ENCODE assay signal across 8 cellular contexts in genomic region chr15:31483053-31483923, GRCh38.
A peak's percentile ranks its signal among the peaks of the same experiment; 100 is the strongest.
DNase-seq lines count a peak whose midpoint lies in the region; ATAC-seq, FAIRE-seq and TF ChIP-seq lines count a peak whose summit lies in the region.

No MANE protein-coding gene starts in this region.

- WGBS in prostate gland: 13% methylated on average over 45 of the region's 138 CpGs
- WGBS in pancreas, 2 donors: 17 to 37% methylated on average over 93 to 138 of the region's 138 CpGs
- WGBS in thyroid gland, 2 donors: 9 to 23% methylated on average over 10 to 22 of the region's 138 CpGs

- H3K4me3 ChIP-seq in endothelial cell of umbilical vein (replicated peaks in 1 of 3; ENCODE audit: insufficient read depth in 1 of 3, low read depth in 1 of 3, low read length in 3 of 3): no peak overlapping the region
- peak overlapping the region; percentile 9 to 26 for H3K4me3 ChIP-seq in prostate gland
- H3K4me3 ChIP-seq in pancreas: peak overlapping the region in 1 of 4 donors; percentile 10
- H3K4me3 ChIP-seq in thyroid gland (replicated peaks in 1 of 3): no peak overlapping the region

- dilution Hi-C loops in endothelial cell of umbilical vein (cut with MboI; ENCODE audit: extremely low pct_ligation_motif_present, low sequenced_read_pairs): loop anchor here (25.0 kb wide), 1 partner anchor 271 kb away; no protein-coding TSS in a partner anchor

- H3K36me3 ChIP-seq in endothelial cell of umbilical vein (ENCODE audit: control insufficient read depth in 2 of 2, extremely low read depth in 1 of 2, insufficient read depth in 2 of 2, low read length in 2 of 2) (no peaks in the 10 kb centered on the region), prostate gland (no peaks in the 10 kb centered on the region), pancreas (no peaks in the 10 kb centered on the region), thyroid gland (no peaks in the 10 kb centered on the region)

- TF ChIP-seq CTCF in endothelial cell of umbilical vein (IDR thresholded peaks at IDR 0.05; ENCODE audit: extremely low read depth in 1 of 2, insufficient read depth in 1 of 2, low read depth in 1 of 2, low read length in 2 of 2): no peak
- TF ChIP-seq CTCF in prostate gland (IDR thresholded peaks at IDR 0.05): peak in 1 of 4 experiments; percentile 16
- TF ChIP-seq CTCF in pancreas (IDR thresholded peaks at IDR 0.05): no peak
- no peak for TF ChIP-seq CTCF in omental fat pad (IDR thresholded peaks at IDR 0.05)
- TF ChIP-seq CTCF in thyroid gland (IDR thresholded peaks at IDR 0.05): no peak

- H3K9me3 Mint-ChIP-seq in activated CD4-positive, alpha-beta T cell treated with anti-CD3 and anti-CD28 coated beads, Interleukin-2, amount 10 ng/mL, durations not matched to agents 7 days and 5 days: no peaks in the 10 kb centered on the region

- DNase-seq in G401 (ENCODE audit: low spot score) (peak; percentile 21), endothelial cell of umbilical vein (ENCODE audit: low read depth, low spot score) (no peak), prostate gland (ENCODE audit: low spot score) (no peak), pancreas (no peak), omental fat pad (ENCODE audit: low spot score) (no peak), thyroid gland (no peak), DMS53 treated with DMSO at 0.1 percent for 48 hours (lab: John Stamatoyannopoulos, UW; ENCODE audit: unreplicated experiment) (no peak)
- DNase-seq in activated CD4-positive, alpha-beta T cell treated with anti-CD3 and anti-CD28 coated beads, Interleukin-2, amount 10 ng/mL, durations not matched to agents 7 days and 5 days: peak; percentile 58

- H3K27me3 ChIP-seq in endothelial cell of umbilical vein (ENCODE audit: control insufficient read depth in 2 of 2, insufficient read depth in 2 of 2, low read length in 2 of 2) (peaks cover 26 to 37% of the 10 kb centered on the region in 2 experiments), prostate gland (replicated peaks; ENCODE audit: insufficient read depth) (peaks cover 2% of the 10 kb centered on the region), pancreas (no peaks in the 10 kb centered on the region), thyroid gland (no peaks in the 10 kb centered on the region)

- TF ChIP-seq POLR2A in endothelial cell of umbilical vein (IDR thresholded peaks at IDR 0.05; ENCODE audit: low read depth, low read length): no peak
- TF ChIP-seq POLR2A in prostate gland (IDR thresholded peaks at IDR 0.05): no peak
- TF ChIP-seq POLR2A in thyroid gland (IDR thresholded peaks at IDR 0.05): no peak

- H3K4me1 ChIP-seq in endothelial cell of umbilical vein (ENCODE audit: control insufficient read depth, extremely low read depth, insufficient read depth, low read length) (no peaks in the 10 kb centered on the region), prostate gland (replicated peaks) (no peaks in the 10 kb centered on the region), pancreas (peaks cover 0 to 5% (median 5%) of the 10 kb centered on the region in 3 donors), thyroid gland (peaks cover 0 to 2% of the 10 kb centered on the region in 2 donors)

- no TSS peak for BruUV-seq in endothelial cell of umbilical vein (replicated peaks; lab: Mats Ljungman, UMichigan)

- H3K9me1 ChIP-seq in endothelial cell of umbilical vein (replicated peaks; ENCODE audit: control insufficient read depth, extremely low read depth, insufficient read depth, low read length): no peaks in the 10 kb centered on the region

- no peak for FAIRE-seq in endothelial cell of umbilical vein (lab: Jason Lieb, UNC)
- no peak for FAIRE-seq in pancreas (lab: Jason Lieb, UNC)

- peak overlapping the region; percentile 93 for H3K27ac Mint-ChIP-seq in activated CD4-positive, alpha-beta T cell treated with anti-CD3 and anti-CD28 coated beads, Interleukin-2, amount 10 ng/mL, durations not matched to agents 7 days and 5 days

- H3K27ac ChIP-seq in endothelial cell of umbilical vein (ENCODE audit: insufficient read depth, low read depth, low read length): no peak overlapping the region
- H3K27ac ChIP-seq in prostate gland: no peak overlapping the region
- no peak overlapping the region for H3K27ac ChIP-seq in pancreas
- H3K27ac ChIP-seq in thyroid gland: no peak overlapping the region

- no peak overlapping the region for H3K9ac ChIP-seq in endothelial cell of umbilical vein (replicated peaks; ENCODE audit: extremely low read depth, insufficient read depth, low read length)

- no peaks in the 10 kb centered on the region for H4K20me1 ChIP-seq in endothelial cell of umbilical vein (replicated peaks; ENCODE audit: control insufficient read depth, extremely low read depth, insufficient read depth, low read length)

- no peak for ATAC-seq in pancreas
- no peak for ATAC-seq in omental fat pad (ENCODE audit: low FRiP score)

- H3K4me2 ChIP-seq in endothelial cell of umbilical vein (ENCODE audit: insufficient read depth, low read length): no peak overlapping the region

- intact Hi-C loops in endothelial cell of umbilical vein (cut with micrococcal nuclease): no loop called here
- intact Hi-C loops in prostate gland (cut with DNase I): loop anchor here (10.0 kb wide), 1 partner anchor 118 kb away; no protein-coding TSS in a partner anchor
- intact Hi-C loops in pancreas (cut with DNase I): loop anchor here in 1 of 3 donors (5.0 to 10.0 kb wide), 2 partner anchors 46 to 818 kb away; no protein-coding TSS in a partner anchor
- intact Hi-C loops in thyroid gland (cut with DNase I): loop anchor here (10.0 kb wide), 2 partner anchors 88 to 158 kb away; partner anchors contain the start of gene KLF13

- no peaks in the 10 kb centered on the region for H3K79me2 ChIP-seq in endothelial cell of umbilical vein (ENCODE audit: control insufficient read depth, insufficient read depth, low read length)

- peaks cover 67% of the 10 kb centered on the region for H3K4me1 Mint-ChIP-seq in activated CD4-positive, alpha-beta T cell treated with anti-CD3 and anti-CD28 coated beads, Interleukin-2, amount 10 ng/mL, durations not matched to agents 7 days and 5 days

- peaks cover 19% of the 10 kb centered on the region for H3K36me3 Mint-ChIP-seq in activated CD4-positive, alpha-beta T cell treated with anti-CD3 and anti-CD28 coated beads, Interleukin-2, amount 10 ng/mL, durations not matched to agents 7 days and 5 days (ENCODE audit: low read depth)

- H3K27me3 Mint-ChIP-seq in activated CD4-positive, alpha-beta T cell treated with anti-CD3 and anti-CD28 coated beads, Interleukin-2, amount 10 ng/mL, durations not matched to agents 7 days and 5 days: peaks cover 2% of the 10 kb centered on the region

- in situ Hi-C loops in G401 (cut with HindIII; ENCODE audit: low sequenced_read_pairs): loop anchor here (25.0 kb wide), 1 partner anchor 271 kb away; no protein-coding TSS in a partner anchor

- CTCF ChIA-PET in activated CD4-positive, alpha-beta T cell treated with anti-CD3 and anti-CD28 coated beads, Interleukin-2, amount 10 ng/mL, durations not matched to agents 7 days and 5 days (lab: Charles Lee): interaction anchor here (1.0 to 3.0 kb wide), 12 partner anchors 10 to 283 kb away, joined by 3 to 14 read pairs (median 4); no protein-coding TSS in a partner anchor
- CTCF ChIA-PET in endothelial cell of umbilical vein (lab: Charles Lee): interaction anchor here (1.3 to 1.9 kb wide), 3 partner anchors 11 to 283 kb away, joined by 3 to 5 read pairs (median 4); no protein-coding TSS in a partner anchor

- H2AFZ ChIP-seq in endothelial cell of umbilical vein (ENCODE audit: low read depth, low read length): no peak overlapping the region

- H3K9me3 ChIP-seq in endothelial cell of umbilical vein (replicated peaks; ENCODE audit: control insufficient read depth, insufficient read depth, low read length) (no peaks in the 10 kb centered on the region), prostate gland (no peaks in the 10 kb centered on the region), pancreas (no peaks in the 10 kb centered on the region), thyroid gland (no peaks in the 10 kb centered on the region)

- POLR2A ChIA-PET in activated CD4-positive, alpha-beta T cell treated with anti-CD3 and anti-CD28 coated beads, Interleukin-2, amount 10 ng/mL, durations not matched to agents 7 days and 5 days (lab: Charles Lee): no interaction called here
- POLR2A ChIA-PET in endothelial cell of umbilical vein (lab: Charles Lee): no interaction called here

- H3K4me3 Mint-ChIP-seq in activated CD4-positive, alpha-beta T cell treated with anti-CD3 and anti-CD28 coated beads, Interleukin-2, amount 10 ng/mL, durations not matched to agents 7 days and 5 days: peak overlapping the region; percentile 91

TF ChIP-seq in endothelial cell of umbilical vein, 7 proteins besides CTCF, POLR2A, EP300 and RAD21:
- TF ChIP-seq MYC (IDR thresholded peaks at IDR 0.05; ENCODE audit: low read depth, low read length): no peak
- no peak for TF ChIP-seq POLR2AphosphoS5 (IDR thresholded peaks at IDR 0.05; ENCODE audit: insufficient read depth, low read depth, low read length)
- peak; percentile 95 for TF ChIP-seq EZH2 (IDR thresholded peaks at IDR 0.05; ENCODE audit: borderline replicate concordance, low read depth, low read length, severe bottlenecking)
- no peak for TF ChIP-seq MAX (IDR thresholded peaks at IDR 0.05; ENCODE audit: insufficient read depth, insufficient read length)

Comparison
In these comparisons a context has a peak if more than half of its experiments do, and no peak if none do; other contexts are left out.
1. DNase-seq: peak in G401 (single experiment) and activated CD4-positive, alpha-beta T cell treated with anti-CD3 and anti-CD28 coated beads, Interleukin-2, amount 10 ng/mL, durations not matched to agents 7 days and 5 days (single experiment); none in endothelial cell of umbilical vein (single experiment), prostate gland (single experiment), pancreas (0 of 6), omental fat pad (single experiment), thyroid gland (0 of 2) and DMS53 treated with DMSO at 0.1 percent for 48 hours (single experiment).
2. H3K4me3 ChIP-seq: peak in prostate gland (2 of 2); none in endothelial cell of umbilical vein (0 of 3) and thyroid gland (0 of 3).